7 cellular contexts compared by ENCODE assay signal in genomic region chr7:27689045-27689877, GRCh38. TPM values are rescaled to one million over a fixed set of nuclear protein-coding genes. Genes with fewer than 3 reads are reported as not detected.
DNase-seq lines count a peak whose midpoint lies in the region; ATAC-seq and TF ChIP-seq lines count a peak whose summit lies in the region.

No MANE protein-coding gene starts in this region.

- intact Hi-C loops in left ventricle myocardium superior (cut with micrococcal nuclease): no loop called here
- intact Hi-C loops in esophagus muscularis mucosa (cut with DNase I): no loop called here

- no peak overlapping the region for H3K27ac ChIP-seq in esophagus muscularis mucosa (replicated peaks in 1 of 4)

- no peaks in the 10 kb centered on the region for H3K4me1 ChIP-seq in esophagus muscularis mucosa

- no peaks in the 10 kb centered on the region for H3K36me3 ChIP-seq in esophagus muscularis mucosa

- no peak for TF ChIP-seq POLR2A in esophagus muscularis mucosa (IDR thresholded peaks at IDR 0.05; ENCODE audit: low read depth)

- H3K9me3 ChIP-seq in esophagus muscularis mucosa: peaks cover 0 to 8% (median 0%) of the 10 kb centered on the region in 4 donors

- no peak for TF ChIP-seq EP300 in esophagus muscularis mucosa (IDR thresholded peaks at IDR 0.05)

- H3K4me3 ChIP-seq in esophagus muscularis mucosa: no peak overlapping the region

- peak in 1 of 3 experiments; percentile 20 for TF ChIP-seq CTCF in esophagus muscularis mucosa (IDR thresholded peaks at IDR 0.05)

- H3K27me3 ChIP-seq in esophagus muscularis mucosa: no peaks in the 10 kb centered on the region

- WGBS in esophagus muscularis mucosa: 92% methylated on average over 4 of the region's 4 CpGs

- DNase-seq in EL (peak; percentile 37), SW480 (ENCODE audit: low spot score) (peak; percentile 32), left ventricle myocardium superior (no peak), esophagus muscularis mucosa (ENCODE audit: extremely low spot score) (no peak)

- ATAC-seq in HG03432 (IDR thresholded peaks at IDR 0.05; ENCODE audit: unreplicated experiment): peak; percentile 52
- ATAC-seq in left ventricle myocardium superior: peak; percentile 63
- no peak for ATAC-seq in HG03135 (IDR thresholded peaks at IDR 0.05; ENCODE audit: unreplicated experiment)
- ATAC-seq in GM21825 (IDR thresholded peaks at IDR 0.05; ENCODE audit: unreplicated experiment): no peak

RNA-seq across cellular contexts. Expression of gene HIBADH, which starts 26.6 kb away (rescaled TPM):
- total RNA-seq in left ventricle myocardium superior: 109 TPM
- total RNA-seq in esophagus muscularis mucosa: 10 to 100 TPM; 45.4 to 66.0 (median 52.3) TPM

RNA-seq across cellular contexts. Expression of gene TAX1BP1, which starts 50.7 kb away (rescaled TPM):
- total RNA-seq in left ventricle myocardium superior: 161 TPM
- 100 to 1,000 TPM; 107 to 139 (median 127) TPM for total RNA-seq in esophagus muscularis mucosa

Comparison
In these comparisons a context has a peak if more than half of its experiments do, and no peak if none do; other contexts are left out.
1. DNase-seq: peak in EL (single experiment) and SW480 (single experiment); none in left ventricle myocardium superior (single experiment) and esophagus muscularis mucosa (single experiment).
2. ATAC-seq: peak in HG03432 (single experiment) and left ventricle myocardium superior (single experiment); none in HG03135 (single experiment) and GM21825 (single experiment).